Comparison of ENCODE assay signal across 29 cellular contexts in the genomic region with DNA sequence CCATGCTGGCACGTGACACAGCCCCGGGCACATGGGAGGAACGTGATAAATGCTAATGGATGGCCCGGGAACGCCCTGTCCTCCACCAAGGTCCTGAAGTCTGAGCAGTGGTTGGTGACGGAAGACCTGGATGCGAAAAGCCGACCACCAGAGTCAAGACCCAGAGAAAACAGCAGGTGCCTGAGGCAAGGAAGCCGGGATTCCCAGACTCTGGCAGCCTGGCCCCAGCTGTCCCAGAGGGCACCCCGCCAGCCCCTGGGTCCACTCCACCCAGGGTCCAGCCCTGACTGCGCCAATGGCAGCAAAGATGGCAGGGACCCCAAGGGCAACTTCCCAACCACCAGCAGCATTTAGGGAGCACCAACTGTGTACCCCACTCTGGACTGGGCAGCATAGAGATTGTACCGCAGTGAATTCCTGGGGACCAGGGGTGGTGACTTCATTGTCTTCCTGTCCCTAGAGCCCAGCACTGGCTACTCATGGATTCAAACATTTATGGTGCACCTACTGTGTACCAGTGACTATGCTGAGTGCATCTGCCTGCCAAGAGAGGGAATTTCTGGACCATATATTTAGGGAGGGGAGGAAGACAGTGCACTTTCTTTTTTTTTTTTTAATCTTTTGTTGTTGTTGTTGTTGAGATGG.
"Had no signal": no experiment of that assay in that cellular context is flagged by ENCODE, and none has a peak within 500 bp of the region (broad histone marks: within the 10 kb centered on the region; RNA-seq: fewer than 3 reads in every experiment).

No MANE protein-coding gene starts in this region.

- H3K27me3 ChIP-seq: ascending aorta, body of pancreas had no signal

- DNase-seq: activated CD4-positive, alpha-beta memory T cell treated with anti-CD3 and anti-CD28 coated beads, Interleukin-2, amount 10 ng/mL, durations not matched to agents 7 days and 5 days; activated CD4-positive, alpha-beta T cell treated with anti-CD3 and anti-CD28 coated beads for 36 hours; activated CD4-positive, alpha-beta T cell treated with anti-CD3 and anti-CD28 coated beads, Interleukin-2, amount 50 U/mL, for 1 hour; activated gamma-delta T cell; activated naive CD4-positive, alpha-beta T cell treated with anti-CD3 and anti-CD28 coated beads for 36 hours; activated naive CD8-positive, alpha-beta T cell treated with anti-CD3 and anti-CD28 coated beads, Interleukin-2, amount 50 U/mL, for 24 hours; activated T-cell treated with anti-CD3 and anti-CD28 coated beads for 4 hours; activated T-cell treated with anti-CD3 and anti-CD28 coated beads, Interleukin-2, amount 50 U/mL, for 48 hours; amniotic stem cell; body of pancreas; central memory CD4-positive, alpha-beta T cell; IMR-90; KG1; NCI-H1105 treated with DMSO at 0.1 percent for 48 hours; NCI-H1436 treated with DMSO at 0.1 percent for 48 hours; NCI-H187; NCI-H2081; NCI-H510A treated with DMSO at 0.1 percent for 48 hours; PC-3; SIG-M5; T-cell; T-helper 2 cell; T1000; WERI-Rb-1 had no signal

- H3K27ac ChIP-seq: ascending aorta, body of pancreas, SK-N-MC, WERI-Rb-1 had no signal

- H3K4me3 Mint-ChIP-seq: activated CD4-positive, alpha-beta memory T cell treated with anti-CD3 and anti-CD28 coated beads, Interleukin-2, amount 10 ng/mL, durations not matched to agents 7 days and 5 days; activated CD4-positive, alpha-beta T cell treated with anti-CD3 and anti-CD28 coated beads for 36 hours; activated naive CD4-positive, alpha-beta T cell treated with anti-CD3 and anti-CD28 coated beads for 36 hours; activated naive CD8-positive, alpha-beta T cell treated with anti-CD3 and anti-CD28 coated beads, Interleukin-2, amount 50 U/mL, for 24 hours; activated T-helper 17 cell treated with anti-CD3 and anti-CD28 coated beads, Interleukin-2, amount 50 U/mL, for 72 hours; T-cell had no signal

- H3K36me3 ChIP-seq: ascending aorta, WERI-Rb-1 had no signal

- H3K9me3 Mint-ChIP-seq: activated CD4-positive, alpha-beta memory T cell treated with anti-CD3 and anti-CD28 coated beads, Interleukin-2, amount 10 ng/mL, durations not matched to agents 7 days and 5 days; activated naive CD4-positive, alpha-beta T cell treated with anti-CD3 and anti-CD28 coated beads for 36 hours; activated naive CD8-positive, alpha-beta T cell treated with anti-CD3 and anti-CD28 coated beads, Interleukin-2, amount 50 U/mL, for 24 hours; activated T-helper 17 cell treated with anti-CD3 and anti-CD28 coated beads, Interleukin-2, amount 50 U/mL, for 72 hours; T-cell had no signal

- H3K4me3 ChIP-seq: ascending aorta, body of pancreas, SK-N-MC had no signal

- FAIRE-seq: bronchial epithelial cell, RCC 7860 had no signal

- H3K27me3 Mint-ChIP-seq: activated naive CD8-positive, alpha-beta T cell treated with anti-CD3 and anti-CD28 coated beads, Interleukin-2, amount 50 U/mL, for 24 hours had no signal

- H3K27ac Mint-ChIP-seq: activated CD4-positive, alpha-beta memory T cell treated with anti-CD3 and anti-CD28 coated beads, Interleukin-2, amount 10 ng/mL, durations not matched to agents 7 days and 5 days; activated CD4-positive, alpha-beta T cell treated with anti-CD3 and anti-CD28 coated beads for 36 hours; activated naive CD4-positive, alpha-beta T cell treated with anti-CD3 and anti-CD28 coated beads for 36 hours; activated naive CD8-positive, alpha-beta T cell treated with anti-CD3 and anti-CD28 coated beads, Interleukin-2, amount 50 U/mL, for 24 hours; activated T-helper 17 cell treated with anti-CD3 and anti-CD28 coated beads, Interleukin-2, amount 50 U/mL, for 72 hours; T-cell had no signal

- H3K9me3 ChIP-seq: ascending aorta, body of pancreas had no signal

- ATAC-seq: activated CD4-positive, alpha-beta T cell treated with anti-CD3 and anti-CD28 coated beads for 36 hours; activated naive CD8-positive, alpha-beta T cell treated with anti-CD3 and anti-CD28 coated beads, Interleukin-2, amount 50 U/mL, for 24 hours; activated T-helper 17 cell treated with anti-CD3 and anti-CD28 coated beads, Interleukin-2, amount 50 U/mL, for 72 hours; body of pancreas; PC-3; T-cell had no signal

- H3K4me1 Mint-ChIP-seq: activated CD4-positive, alpha-beta T cell treated with anti-CD3 and anti-CD28 coated beads for 36 hours; activated naive CD8-positive, alpha-beta T cell treated with anti-CD3 and anti-CD28 coated beads, Interleukin-2, amount 50 U/mL, for 24 hours; activated T-helper 17 cell treated with anti-CD3 and anti-CD28 coated beads, Interleukin-2, amount 50 U/mL, for 72 hours; T-cell had no signal

- H3K36me3 Mint-ChIP-seq: T-cell had no signal
